Comparison of ENCODE assay signal across 2 cellular contexts in the genomic region with DNA sequence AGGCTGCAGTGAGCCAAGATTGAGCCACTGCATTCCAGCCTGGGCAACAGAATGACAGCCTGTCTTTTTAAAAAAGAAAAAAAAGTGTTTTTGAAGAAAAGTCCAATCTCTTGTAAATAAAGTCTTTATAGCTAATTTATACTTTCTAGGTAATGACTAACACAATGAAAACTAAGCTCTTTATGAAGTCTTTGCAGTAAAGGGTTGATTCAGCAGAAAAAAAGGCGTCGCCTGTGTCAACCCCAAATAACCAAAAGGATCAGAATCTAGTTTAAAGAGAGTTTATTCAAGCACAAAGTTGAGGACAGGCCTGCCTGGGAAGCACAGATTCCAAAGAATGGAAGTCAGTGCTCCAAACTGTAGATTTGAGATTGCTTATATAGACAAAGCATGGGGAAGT.
TF ChIP-seq lines count a peak whose summit lies in the region.

No MANE protein-coding gene starts in this region.

TF ChIP-seq in HepG2, 621 proteins besides CTCF, POLR2A, EP300 and RAD21:
- TF ChIP-seq NR2F1 (CRISPR knock-in tag; IDR thresholded peaks at IDR 0.05) (no peak), HNRNPK (IDR thresholded peaks at IDR 0.05; ENCODE audit: low read depth, low read length, poor library complexity, severe bottlenecking) (peak; percentile 26)

TF ChIP-seq in K562, 482 proteins besides CTCF, POLR2A, EP300 and RAD21:
- TF ChIP-seq ZNF263 (CRISPR knock-in tag; IDR thresholded peaks at IDR 0.05; ENCODE audit: borderline replicate concordance), result no peak
- peak; percentile 86 for TF ChIP-seq ZNF316 (IDR thresholded peaks at IDR 0.05)
- TF ChIP-seq KLF10 (CRISPR knock-in tag; IDR thresholded peaks at IDR 0.05), result no peak
- no peak for TF ChIP-seq ZFPM2 (CRISPR knock-in tag; IDR thresholded peaks at IDR 0.05)
- no peak for TF ChIP-seq RBBP5 (IDR thresholded peaks at IDR 0.05; ENCODE audit: borderline replicate concordance, insufficient read depth, low read length, poor library complexity, severe bottlenecking)
- TF ChIP-seq MTA1 (IDR thresholded peaks at IDR 0.05; ENCODE audit: borderline replicate concordance), result no peak
- TF ChIP-seq, protein P1, sequence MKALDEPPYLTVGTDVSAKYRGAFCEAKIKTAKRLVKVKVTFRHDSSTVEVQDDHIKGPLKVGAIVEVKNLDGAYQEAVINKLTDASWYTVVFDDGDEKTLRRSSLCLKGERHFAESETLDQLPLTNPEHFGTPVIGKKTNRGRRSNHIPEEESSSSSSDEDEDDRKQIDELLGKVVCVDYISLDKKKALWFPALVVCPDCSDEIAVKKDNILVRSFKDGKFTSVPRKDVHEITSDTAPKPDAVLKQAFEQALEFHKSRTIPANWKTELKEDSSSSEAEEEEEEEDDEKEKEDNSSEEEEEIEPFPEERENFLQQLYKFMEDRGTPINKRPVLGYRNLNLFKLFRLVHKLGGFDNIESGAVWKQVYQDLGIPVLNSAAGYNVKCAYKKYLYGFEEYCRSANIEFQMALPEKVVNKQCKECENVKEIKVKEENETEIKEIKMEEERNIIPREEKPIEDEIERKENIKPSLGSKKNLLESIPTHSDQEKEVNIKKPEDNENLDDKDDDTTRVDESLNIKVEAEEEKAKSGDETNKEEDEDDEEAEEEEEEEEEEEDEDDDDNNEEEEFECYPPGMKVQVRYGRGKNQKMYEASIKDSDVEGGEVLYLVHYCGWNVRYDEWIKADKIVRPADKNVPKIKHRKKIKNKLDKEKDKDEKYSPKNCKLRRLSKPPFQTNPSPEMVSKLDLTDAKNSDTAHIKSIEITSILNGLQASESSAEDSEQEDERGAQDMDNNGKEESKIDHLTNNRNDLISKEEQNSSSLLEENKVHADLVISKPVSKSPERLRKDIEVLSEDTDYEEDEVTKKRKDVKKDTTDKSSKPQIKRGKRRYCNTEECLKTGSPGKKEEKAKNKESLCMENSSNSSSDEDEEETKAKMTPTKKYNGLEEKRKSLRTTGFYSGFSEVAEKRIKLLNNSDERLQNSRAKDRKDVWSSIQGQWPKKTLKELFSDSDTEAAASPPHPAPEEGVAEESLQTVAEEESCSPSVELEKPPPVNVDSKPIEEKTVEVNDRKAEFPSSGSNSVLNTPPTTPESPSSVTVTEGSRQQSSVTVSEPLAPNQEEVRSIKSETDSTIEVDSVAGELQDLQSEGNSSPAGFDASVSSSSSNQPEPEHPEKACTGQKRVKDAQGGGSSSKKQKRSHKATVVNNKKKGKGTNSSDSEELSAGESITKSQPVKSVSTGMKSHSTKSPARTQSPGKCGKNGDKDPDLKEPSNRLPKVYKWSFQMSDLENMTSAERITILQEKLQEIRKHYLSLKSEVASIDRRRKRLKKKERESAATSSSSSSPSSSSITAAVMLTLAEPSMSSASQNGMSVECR (CRISPR knock-in tag; IDR thresholded peaks at IDR 0.05), result no peak
- TF ChIP-seq ZNF174 (CRISPR knock-in tag; IDR thresholded peaks at IDR 0.05), result no peak
- peak; percentile 80 for TF ChIP-seq C11orf30 (IDR thresholded peaks at IDR 0.05; ENCODE audit: low read depth)
- TF ChIP-seq SPI1 (IDR thresholded peaks at IDR 0.05; ENCODE audit: borderline replicate concordance, low read depth, low read length), result no peak
- TF ChIP-seq, protein P2, sequence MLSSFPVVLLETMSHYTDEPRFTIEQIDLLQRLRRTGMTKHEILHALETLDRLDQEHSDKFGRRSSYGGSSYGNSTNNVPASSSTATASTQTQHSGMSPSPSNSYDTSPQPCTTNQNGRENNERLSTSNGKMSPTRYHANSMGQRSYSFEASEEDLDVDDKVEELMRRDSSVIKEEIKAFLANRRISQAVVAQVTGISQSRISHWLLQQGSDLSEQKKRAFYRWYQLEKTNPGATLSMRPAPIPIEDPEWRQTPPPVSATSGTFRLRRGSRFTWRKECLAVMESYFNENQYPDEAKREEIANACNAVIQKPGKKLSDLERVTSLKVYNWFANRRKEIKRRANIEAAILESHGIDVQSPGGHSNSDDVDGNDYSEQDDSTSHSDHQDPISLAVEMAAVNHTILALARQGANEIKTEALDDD (IDR thresholded peaks at IDR 0.05), result 0 out of 2 replicates have a peak, but pooled peaks have one; percentile 9
- TF ChIP-seq MAFG (tag; conservative IDR thresholded peaks at IDR 0.05), result peak; percentile 49
- TF ChIP-seq TSC22D4 (tag; IDR thresholded peaks at IDR 0.05), result no peak
- TF ChIP-seq ZNF584 (CRISPR knock-in tag; IDR thresholded peaks at IDR 0.05; ENCODE audit: low read depth), result no peak
- peak; percentile 33; the same call in 1 of the 2 replicates for TF ChIP-seq MAFF (IDR thresholded peaks at IDR 0.05; ENCODE audit: low read length)
- peak; percentile 37; the same call in 1 of the 2 replicates for TF ChIP-seq MAFK (IDR thresholded peaks at IDR 0.05; ENCODE audit: low read length)
